In the genomic region with DNA sequence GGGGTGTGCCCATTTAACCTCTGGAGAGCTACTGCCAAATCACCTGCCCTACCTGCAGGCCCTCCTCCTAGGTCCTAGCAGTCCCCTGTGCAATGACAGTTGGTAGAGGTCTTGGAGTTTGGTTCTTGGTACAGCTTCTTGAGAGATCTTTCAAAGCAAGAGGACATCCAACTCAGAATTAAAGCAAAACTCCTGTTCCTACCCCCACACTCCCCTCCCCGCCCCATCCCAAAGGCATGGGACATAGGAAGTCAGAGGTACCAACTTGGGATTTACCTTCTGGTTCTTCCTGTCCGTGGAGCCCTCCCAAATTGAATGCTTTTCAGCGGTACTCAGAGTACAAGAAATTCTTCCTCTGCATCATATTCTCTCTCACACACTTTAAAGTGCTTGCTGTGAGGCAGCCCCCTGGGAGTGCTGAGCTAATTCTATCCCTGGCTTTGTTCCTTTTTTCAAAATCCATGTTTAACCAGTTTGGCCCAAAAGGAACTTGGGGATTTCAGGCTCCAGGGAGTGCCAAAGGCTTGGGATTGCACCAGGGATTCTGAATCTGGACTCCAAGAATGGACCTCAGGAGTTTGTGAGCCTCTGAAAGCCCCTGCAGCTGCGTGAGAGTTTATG, we compare ENCODE assay signal across 24 cellular contexts. TPM values are rescaled to one million over a fixed set of nuclear protein-coding genes. Genes with fewer than 3 reads are reported as not detected.
"Had no signal": no experiment of that assay in that cellular context is flagged by ENCODE, and none has a peak within 500 bp of the region (broad histone marks: within the 10 kb centered on the region; RNA-seq: fewer than 3 reads in every experiment).

No MANE protein-coding gene starts in this region.

- H3K36me3 ChIP-seq: neural progenitor cell, ovary, right lobe of liver, thoracic aorta had no signal

- H3K27me3 Mint-ChIP-seq: brain had no signal

- ATAC-seq: psoas muscle; right lobe of liver; SK-N-SH treated with all-trans-retinoic acid at 6 μM for 48 hours; stimulated activated effector memory CD8-positive, alpha-beta T cell treated with anti-CD3 and anti-CD28 coated beads, Interleukin-12 subunit alpha, Interleukin-12 subunit beta, amount 100 ng/mL, for 72 hours; T-cell had no signal

- H3K36me3 Mint-ChIP-seq: activated CD4-positive, alpha-beta memory T cell treated with anti-CD3 and anti-CD28 coated beads for 36 hours; brain; naive B cell; neural progenitor cell; stimulated activated effector memory CD8-positive, alpha-beta T cell treated with anti-CD3 and anti-CD28 coated beads, Interleukin-12 subunit alpha, Interleukin-12 subunit beta, amount 100 ng/mL, for 72 hours; T-cell had no signal

- H3K9me3 Mint-ChIP-seq: activated B cell treated with CpG ODN at 0.5 μM for 24 hours; activated CD4-positive, alpha-beta memory T cell treated with anti-CD3 and anti-CD28 coated beads for 36 hours; activated T-helper 1 cell treated with anti-CD3 and anti-CD28 coated beads, Interleukin-12 subunit alpha, Interleukin-12 subunit beta, Interleukin-2, Interleukin-4 antibody, amounts not matched to agents 30 ng/mL and 10 ng/mL and 1 ng/mL, durations not matched to agents 14 hours and 24 hours and 36 hours; brain; naive B cell; neural progenitor cell; stimulated activated effector memory CD8-positive, alpha-beta T cell treated with anti-CD3 and anti-CD28 coated beads, Interleukin-12 subunit alpha, Interleukin-12 subunit beta, amount 100 ng/mL, for 72 hours; T-cell had no signal

- H3K4me1 ChIP-seq: psoas muscle, right lobe of liver had no signal

- H3K4me1 Mint-ChIP-seq: activated B cell treated with CpG ODN at 0.5 μM for 24 hours; naive B cell; stimulated activated effector memory CD8-positive, alpha-beta T cell treated with anti-CD3 and anti-CD28 coated beads, Interleukin-12 subunit alpha, Interleukin-12 subunit beta, amount 100 ng/mL, for 72 hours; T-cell had no signal

- H3K9me3 ChIP-seq: ovary, psoas muscle, right lobe of liver, thoracic aorta had no signal

- H3K4me2 ChIP-seq: neural progenitor cell, smooth muscle cell had no signal

- DNase-seq: activated B cell treated with CpG ODN at 0.5 μM for 24 hours; activated CD4-positive, alpha-beta memory T cell treated with anti-CD3 and anti-CD28 coated beads for 36 hours; activated CD4-positive, alpha-beta T cell treated with anti-CD3 and anti-CD28 coated beads for 4 hours; activated naive CD4-positive, alpha-beta T cell; activated T-cell treated with anti-CD3 and anti-CD28 coated beads for 4 hours; central memory CD4-positive, alpha-beta T cell; hippocampal formation; islet precursor cell; naive B cell; psoas muscle; stimulated activated CD4-positive, alpha-beta T cell treated with anti-CD3 and anti-CD28 coated beads, Interleukin-4, amount 100 ng/mL, for 24 hours; T-cell had no signal

- H3K9ac ChIP-seq: neural progenitor cell had no signal

- H3K27ac Mint-ChIP-seq: activated B cell treated with CpG ODN at 0.5 μM for 24 hours; activated CD4-positive, alpha-beta memory T cell treated with anti-CD3 and anti-CD28 coated beads for 36 hours; activated T-helper 1 cell treated with anti-CD3 and anti-CD28 coated beads, Interleukin-12 subunit alpha, Interleukin-12 subunit beta, Interleukin-2, Interleukin-4 antibody, amounts not matched to agents 30 ng/mL and 10 ng/mL and 1 ng/mL, durations not matched to agents 14 hours and 24 hours and 36 hours; neural progenitor cell; stimulated activated effector memory CD8-positive, alpha-beta T cell treated with anti-CD3 and anti-CD28 coated beads, Interleukin-12 subunit alpha, Interleukin-12 subunit beta, amount 100 ng/mL, for 72 hours; T-cell had no signal

- H3K4me3 Mint-ChIP-seq: activated B cell treated with CpG ODN at 0.5 μM for 24 hours; activated CD4-positive, alpha-beta memory T cell treated with anti-CD3 and anti-CD28 coated beads for 36 hours; activated T-helper 1 cell treated with anti-CD3 and anti-CD28 coated beads, Interleukin-12 subunit alpha, Interleukin-12 subunit beta, Interleukin-2, Interleukin-4 antibody, amounts not matched to agents 30 ng/mL and 10 ng/mL and 1 ng/mL, durations not matched to agents 14 hours and 24 hours and 36 hours; brain; naive B cell; neural progenitor cell; stimulated activated effector memory CD8-positive, alpha-beta T cell treated with anti-CD3 and anti-CD28 coated beads, Interleukin-12 subunit alpha, Interleukin-12 subunit beta, amount 100 ng/mL, for 72 hours; T-cell had no signal

- H3K27me3 ChIP-seq: neural progenitor cell, right lobe of liver had no signal

- H3K27ac ChIP-seq: coronary artery, neural progenitor cell, ovary, psoas muscle, right lobe of liver, thoracic aorta had no signal

- H3K4me3 ChIP-seq: coronary artery, neural progenitor cell, ovary, psoas muscle, right lobe of liver, smooth muscle cell, thoracic aorta had no signal

RNA-seq across cellular contexts. Expression of gene GALNT16, which starts 40.8 kb away (rescaled TPM):
- total RNA-seq: activated CD4-positive, alpha-beta memory T cell treated with anti-CD3 and anti-CD28 coated beads for 36 hours; lung microvascular endothelial cell; mononuclear cell had no signal
